14 cellular contexts compared by ENCODE assay signal in the genomic region with DNA sequence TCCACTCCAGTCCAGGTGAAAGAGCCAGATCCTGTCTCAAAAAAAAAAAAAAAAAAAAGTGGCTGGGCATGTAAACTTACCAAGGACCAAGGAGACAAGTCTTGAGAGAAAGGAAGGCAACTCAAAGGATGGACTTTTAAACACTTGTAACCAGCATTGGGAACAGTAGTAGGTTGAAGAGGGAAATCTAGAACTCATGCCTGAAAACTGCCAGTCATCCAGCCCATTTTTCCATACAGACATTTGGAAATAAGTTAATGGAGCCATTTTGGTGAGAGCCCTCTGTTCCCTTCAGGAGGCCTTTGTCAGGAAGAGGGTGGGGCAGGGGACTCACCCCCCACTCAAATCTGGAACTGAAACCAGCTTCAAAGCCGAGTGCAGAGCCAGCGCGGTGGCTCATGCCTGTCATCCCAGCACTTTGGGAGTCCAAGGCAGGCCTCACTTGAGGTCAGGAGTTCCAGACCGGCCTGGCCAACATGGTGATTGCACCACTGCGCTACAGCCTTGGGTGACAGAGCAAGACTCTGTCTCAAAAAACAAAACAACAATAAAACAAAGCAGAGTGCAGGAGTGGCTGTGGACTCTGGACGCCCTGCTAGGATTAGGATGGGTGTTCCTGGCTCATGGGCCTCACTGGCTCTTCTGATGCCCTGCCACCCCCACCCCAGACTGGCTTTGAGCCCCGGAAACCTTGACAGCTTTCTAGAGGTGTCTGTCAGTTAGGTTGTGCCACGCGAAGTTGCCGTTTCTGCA. TPM values are rescaled to one million over a fixed set of nuclear protein-coding genes. Genes with fewer than 3 reads are reported as not detected.
A peak's percentile ranks its signal among the peaks of the same experiment; 100 is the strongest.
DNase-seq lines count a peak whose midpoint lies in the region; TF ChIP-seq lines count a peak whose summit lies in the region.
"Had no signal": no experiment of that assay in that cellular context is flagged by ENCODE, and none has a peak within 500 bp of the region (broad histone marks: within the 10 kb centered on the region; RNA-seq: fewer than 3 reads in every experiment).

No MANE protein-coding gene starts in this region.

- H3K27me3 ChIP-seq in transverse colon = no peaks in the 10 kb centered on the region
- H3K27me3 ChIP-seq in GM23248 (replicated peaks; ENCODE audit: insufficient read depth) = no peaks in the 10 kb centered on the region
- H3K27me3 ChIP-seq: left lung had no signal

- H3K4me1 ChIP-seq in transverse colon (peaks cover 19 to 48% (median 38%) of the 10 kb centered on the region in 4 donors), GM23248 (ENCODE audit: insufficient read depth) (peaks cover 26% of the 10 kb centered on the region)

- H3K4me3 ChIP-seq in transverse colon (no peak overlapping the region), GM23248 (no peak overlapping the region)

- no peaks in the 10 kb centered on the region for H3K36me3 Mint-ChIP-seq in activated naive CD8-positive, alpha-beta T cell
- H3K36me3 Mint-ChIP-seq in activated naive CD8-positive, alpha-beta T cell treated with anti-CD3 and anti-CD28 coated beads for 36 hours = peaks cover 13% of the 10 kb centered on the region
- no peaks in the 10 kb centered on the region for H3K36me3 Mint-ChIP-seq in chondrocyte (ENCODE audit: low read depth)

- in situ Hi-C loops in transverse colon (cut with MboI; ENCODE audit: low pct_ligation_motif_present in 1 of 4, low pct_unique_long_range_greater_than_20kb in 1 of 4, low sequenced_read_pairs in 3 of 4) (no loop called here), GM23248 (cut with MboI) (no loop called here)

- no peaks in the 10 kb centered on the region for H3K9me3 Mint-ChIP-seq in activated naive CD8-positive, alpha-beta T cell (ENCODE audit: low read depth)
- no peaks in the 10 kb centered on the region for H3K9me3 Mint-ChIP-seq in activated naive CD8-positive, alpha-beta T cell treated with anti-CD3 and anti-CD28 coated beads for 36 hours
- no peaks in the 10 kb centered on the region for H3K9me3 Mint-ChIP-seq in chondrocyte (ENCODE audit: low read depth)

- no peaks in the 10 kb centered on the region for H4K20me1 ChIP-seq in GM23248 (ENCODE audit: insufficient read depth)

- no peak for DNase-seq in activated naive CD8-positive, alpha-beta T cell treated with anti-CD3 and anti-CD28 coated beads for 36 hours
- DNase-seq in NOMO-1 treated with DMSO at 0.1 percent for 48 hours (lab: John Stamatoyannopoulos, UW; ENCODE audit: unreplicated experiment) (peak; percentile 38), chondrocyte (ENCODE audit: low spot score) (peak; percentile 50), transverse colon (peak; percentile 69), NCI-H526 (lab: John Stamatoyannopoulos, UW) (no peak), GM19238 (ENCODE audit: insufficient read length, low spot score) (no peak), GM23248 (no peak)
- DNase-seq: activated effector memory CD4-positive, alpha-beta T cell treated with Interleukin-2 at 50 U/mL for 16 hours; KBM-7; left lung; NCI-H2107; occipital lobe; PC-3 had no signal

- TF ChIP-seq POLR2A in transverse colon (IDR thresholded peaks at IDR 0.05) = no peak

- no peak overlapping the region for H3K9ac ChIP-seq in GM23248

- no peaks in the 10 kb centered on the region for H3K9me2 ChIP-seq in GM23248 (ENCODE audit: insufficient read depth)

- H3K9me3 ChIP-seq in transverse colon (no peaks in the 10 kb centered on the region), GM23248 (ENCODE audit: low read depth) (no peaks in the 10 kb centered on the region)
- H3K9me3 ChIP-seq: left lung had no signal

- peaks cover 22% of the 10 kb centered on the region for H3K79me2 ChIP-seq in GM23248 (ENCODE audit: insufficient read depth)

- H3K27ac ChIP-seq in transverse colon (peak overlapping the region; percentile 90 to 95 (median 94)), GM23248 (no peak overlapping the region)

- TF ChIP-seq CTCF in chondrocyte (IDR thresholded peaks at IDR 0.05) (no peak), transverse colon (IDR thresholded peaks at IDR 0.05) (no peak)

- H3K36me3 ChIP-seq in transverse colon = no peaks in the 10 kb centered on the region
- H3K36me3 ChIP-seq in GM23248 (ENCODE audit: low read depth) = no peaks in the 10 kb centered on the region
- H3K36me3 ChIP-seq: left lung had no signal

- intact Hi-C loops in transverse colon (cut with DNase I; ENCODE audit: low total_unique reads) = no loop called here

- H3K27me3 Mint-ChIP-seq in activated naive CD8-positive, alpha-beta T cell = no peaks in the 10 kb centered on the region
- H3K27me3 Mint-ChIP-seq in activated naive CD8-positive, alpha-beta T cell treated with anti-CD3 and anti-CD28 coated beads for 36 hours = no peaks in the 10 kb centered on the region
- no peaks in the 10 kb centered on the region for H3K27me3 Mint-ChIP-seq in chondrocyte (ENCODE audit: low read depth)

- H2AFZ ChIP-seq in GM23248 = no peak overlapping the region

- TF ChIP-seq EP300 in transverse colon (IDR thresholded peaks at IDR 0.05; ENCODE audit: low read depth) = no peak

- H3K27ac Mint-ChIP-seq in activated naive CD8-positive, alpha-beta T cell = no peak overlapping the region
- no peak overlapping the region for H3K27ac Mint-ChIP-seq in activated naive CD8-positive, alpha-beta T cell treated with anti-CD3 and anti-CD28 coated beads for 36 hours
- H3K27ac Mint-ChIP-seq in chondrocyte (ENCODE audit: unreplicated experiment) = no peak overlapping the region

- H3K4me2 ChIP-seq in GM23248 (ENCODE audit: unreplicated experiment) = no peak overlapping the region

- H3K4me3 Mint-ChIP-seq in activated naive CD8-positive, alpha-beta T cell = peak overlapping the region; percentile 40
- H3K4me3 Mint-ChIP-seq in activated naive CD8-positive, alpha-beta T cell treated with anti-CD3 and anti-CD28 coated beads for 36 hours = no peak overlapping the region
- H3K4me3 Mint-ChIP-seq in chondrocyte (ENCODE audit: unreplicated experiment) = no peak overlapping the region

- peaks cover 46% of the 10 kb centered on the region for H3F3A ChIP-seq in GM23248 (ENCODE audit: insufficient read depth)

- H3K4me1 Mint-ChIP-seq in activated naive CD8-positive, alpha-beta T cell (ENCODE audit: low read depth) = peaks cover 28% of the 10 kb centered on the region
- H3K4me1 Mint-ChIP-seq in activated naive CD8-positive, alpha-beta T cell treated with anti-CD3 and anti-CD28 coated beads for 36 hours = peaks cover 28% of the 10 kb centered on the region
- H3K4me1 Mint-ChIP-seq in chondrocyte (ENCODE audit: low read depth) = peaks cover 43% of the 10 kb centered on the region

- 41 to 56% methylated on average over 4 to 10 of the region's 10 CpGs for WGBS in transverse colon (ENCODE audit: low coverage in 1 of 2), 2 donors
- WGBS in GM23248 (ENCODE audit: low coverage in 1 of 2, low lambda C conversion rate in 2 of 2, missing lambda C conversion rate in 2 of 2), 2 experiments = 94 to 95% methylated on average over 10 of the region's 10 CpGs

RNA-seq across cellular contexts. Expression of a gene that starts 1.6 kb away (rescaled TPM):
- 10 to 100 TPM; 29.0 to 30.1 TPM for total RNA-seq in activated naive CD8-positive, alpha-beta T cell treated with anti-CD3 and anti-CD28 coated beads for 36 hours
- 58.8 to 62.8 TPM (median 61.7 TPM) in 3 replicates for total RNA-seq in chondrocyte
- 100 to 1,000 TPM in 3 of 4 donors, 10 to 100 TPM in 1; 99.5 to 302 (median 151) TPM for total RNA-seq in transverse colon
- total RNA-seq in GM23248 (2014; rRNA removed; shearing (Covaris generic)) = 6.4 and 7.1 TPM in 2 replicates
- polyA plus RNA-seq in GM23248 (2016; fragmentation: Nextera tagmentation; extraction: Ambion mirVana) = 7.4 and 7.5 TPM in 2 replicates

RNA-seq across cellular contexts. Expression of a gene that starts 55.2 kb away (rescaled TPM):
- 1 to 10 TPM; 6.7 to 7.2 TPM for total RNA-seq in activated naive CD8-positive, alpha-beta T cell treated with anti-CD3 and anti-CD28 coated beads for 36 hours
- 7.1 to 10.0 TPM (median 9.1 TPM) in 3 replicates for total RNA-seq in chondrocyte
- total RNA-seq in transverse colon = 1 to 10 TPM in 3 of 4 donors, under 1 TPM in 1; 0.75 to 6.8 (median 6.3) TPM
- total RNA-seq in GM23248 (2014; rRNA removed; shearing (Covaris generic)) = 3.4 and 4.2 TPM in 2 replicates
- 2.7 and 3.0 TPM in 2 replicates for polyA plus RNA-seq in GM23248 (2016; fragmentation: Nextera tagmentation; extraction: Ambion mirVana)

Comparison
In these comparisons a context has a peak if more than half of its experiments do, and no peak if none do; other contexts are left out.
1. DNase-seq: peak in NOMO-1 treated with DMSO at 0.1 percent for 48 hours (single experiment), chondrocyte (single experiment) and transverse colon (single experiment); none in activated naive CD8-positive, alpha-beta T cell treated with anti-CD3 and anti-CD28 coated beads for 36 hours (single experiment), NCI-H526 (0 of 2), GM19238 (single experiment) and GM23248 (single experiment).